In the genomic region with DNA sequence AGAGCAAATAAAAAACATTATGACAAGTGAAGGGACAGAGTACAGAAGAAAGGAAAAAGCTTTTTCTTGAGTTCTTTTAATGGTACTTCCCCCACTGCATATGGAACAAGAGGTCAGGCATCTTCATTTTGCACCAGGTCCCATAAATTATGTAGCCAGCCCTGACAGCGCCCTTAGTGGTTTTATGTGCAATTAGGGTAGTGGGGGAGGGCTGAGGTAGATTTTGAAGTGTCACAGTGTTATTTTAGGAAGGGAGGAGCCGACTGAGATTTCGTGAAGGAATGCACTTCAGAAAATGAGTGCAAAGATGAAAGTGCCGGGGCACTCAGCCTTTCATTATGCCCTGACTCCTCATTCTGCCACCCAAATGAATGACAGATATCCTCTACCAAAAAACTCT, we compare ENCODE assay signal across 2 cellular contexts.
A peak's percentile ranks its signal among the peaks of the same experiment; 100 is the strongest.
TF ChIP-seq lines count a peak whose summit lies in the region.

No MANE protein-coding gene starts in this region.

TF ChIP-seq in Ishikawa, 13 proteins besides CTCF, POLR2A, EP300 and RAD21:
- TF ChIP-seq TEAD4 (IDR thresholded peaks at IDR 0.05) (peak; percentile 42; the same call in 1 of the 2 replicates), TCF12 (IDR thresholded peaks at IDR 0.05; ENCODE audit: low read depth) (0 out of 2 replicates have a peak, but pooled peaks have one; percentile 34), YY1 (IDR thresholded peaks at IDR 0.05; ENCODE audit: low read depth) (no peak), ZBTB7A (IDR thresholded peaks at IDR 0.05; ENCODE audit: low read depth) (no peak)
TF ChIP-seq in Ishikawa: peak in this region for 2.

TF ChIP-seq in K562, 482 proteins besides CTCF, POLR2A, EP300 and RAD21:
- TF ChIP-seq ZNF589 (CRISPR knock-in tag; IDR thresholded peaks at IDR 0.05; ENCODE audit: low read depth) (no peak), TAL1 (IDR thresholded peaks at IDR 0.05) (no peak), KDM1A (IDR thresholded peaks at IDR 0.05) (peak in 1 of 2 experiments; percentile 14; a peak in 1 of 4 replicates), SMAD4 (CRISPR knock-in tag; conservative IDR thresholded peaks at IDR 0.05) (no peak), SREBF1 (IDR thresholded peaks at IDR 0.05; ENCODE audit: borderline replicate concordance, low read depth, low read length) (no peak), NR2F6 (CRISPR knock-in tag; IDR thresholded peaks at IDR 0.05) (no peak), SIN3B (IDR thresholded peaks at IDR 0.05; ENCODE audit: low read depth) (no peak), MEIS2 (IDR thresholded peaks at IDR 0.05; ENCODE audit: partially characterized antibody) (peak; percentile 51), ILK (tag; IDR thresholded peaks at IDR 0.05; ENCODE audit: borderline replicate concordance, low read depth) (no peak), PML (IDR thresholded peaks at IDR 0.05; ENCODE audit: low read length) (no peak), TAF9B (IDR thresholded peaks at IDR 0.05; ENCODE audit: partially characterized antibody) (no peak), IFI16 (CRISPR knock-in tag; IDR thresholded peaks at IDR 0.05) (no peak), CHD2 (IDR thresholded peaks at IDR 0.05; ENCODE audit: low read depth, low read length) (no peak)
- TF ChIP-seq, protein P1, sequence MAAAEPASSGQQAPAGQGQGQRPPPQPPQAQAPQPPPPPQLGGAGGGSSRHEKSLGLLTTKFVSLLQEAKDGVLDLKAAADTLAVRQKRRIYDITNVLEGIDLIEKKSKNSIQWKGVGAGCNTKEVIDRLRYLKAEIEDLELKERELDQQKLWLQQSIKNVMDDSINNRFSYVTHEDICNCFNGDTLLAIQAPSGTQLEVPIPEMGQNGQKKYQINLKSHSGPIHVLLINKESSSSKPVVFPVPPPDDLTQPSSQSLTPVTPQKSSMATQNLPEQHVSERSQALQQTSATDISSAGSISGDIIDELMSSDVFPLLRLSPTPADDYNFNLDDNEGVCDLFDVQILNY (CRISPR knock-in tag; IDR thresholded peaks at IDR 0.05) = no peak
- TF ChIP-seq, protein P2, sequence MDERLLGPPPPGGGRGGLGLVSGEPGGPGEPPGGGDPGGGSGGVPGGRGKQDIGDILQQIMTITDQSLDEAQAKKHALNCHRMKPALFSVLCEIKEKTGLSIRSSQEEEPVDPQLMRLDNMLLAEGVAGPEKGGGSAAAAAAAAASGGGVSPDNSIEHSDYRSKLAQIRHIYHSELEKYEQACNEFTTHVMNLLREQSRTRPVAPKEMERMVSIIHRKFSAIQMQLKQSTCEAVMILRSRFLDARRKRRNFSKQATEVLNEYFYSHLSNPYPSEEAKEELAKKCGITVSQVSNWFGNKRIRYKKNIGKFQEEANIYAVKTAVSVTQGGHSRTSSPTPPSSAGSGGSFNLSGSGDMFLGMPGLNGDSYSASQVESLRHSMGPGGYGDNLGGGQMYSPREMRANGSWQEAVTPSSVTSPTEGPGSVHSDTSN (CRISPR knock-in tag; IDR thresholded peaks at IDR 0.05; ENCODE audit: low read depth) = no peak
- TF ChIP-seq, protein P2 (tag; conservative IDR thresholded peaks at IDR 0.05; ENCODE audit: low read depth) = 0 out of 2 replicates have a peak, but pooled peaks have one; percentile 31
- TF ChIP-seq, protein P3, sequence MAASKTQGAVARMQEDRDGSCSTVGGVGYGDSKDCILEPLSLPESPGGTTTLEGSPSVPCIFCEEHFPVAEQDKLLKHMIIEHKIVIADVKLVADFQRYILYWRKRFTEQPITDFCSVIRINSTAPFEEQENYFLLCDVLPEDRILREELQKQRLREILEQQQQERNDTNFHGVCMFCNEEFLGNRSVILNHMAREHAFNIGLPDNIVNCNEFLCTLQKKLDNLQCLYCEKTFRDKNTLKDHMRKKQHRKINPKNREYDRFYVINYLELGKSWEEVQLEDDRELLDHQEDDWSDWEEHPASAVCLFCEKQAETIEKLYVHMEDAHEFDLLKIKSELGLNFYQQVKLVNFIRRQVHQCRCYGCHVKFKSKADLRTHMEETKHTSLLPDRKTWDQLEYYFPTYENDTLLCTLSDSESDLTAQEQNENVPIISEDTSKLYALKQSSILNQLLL (CRISPR knock-in tag; IDR thresholded peaks at IDR 0.05; ENCODE audit: borderline replicate concordance) = no peak
- TF ChIP-seq, protein P4, sequence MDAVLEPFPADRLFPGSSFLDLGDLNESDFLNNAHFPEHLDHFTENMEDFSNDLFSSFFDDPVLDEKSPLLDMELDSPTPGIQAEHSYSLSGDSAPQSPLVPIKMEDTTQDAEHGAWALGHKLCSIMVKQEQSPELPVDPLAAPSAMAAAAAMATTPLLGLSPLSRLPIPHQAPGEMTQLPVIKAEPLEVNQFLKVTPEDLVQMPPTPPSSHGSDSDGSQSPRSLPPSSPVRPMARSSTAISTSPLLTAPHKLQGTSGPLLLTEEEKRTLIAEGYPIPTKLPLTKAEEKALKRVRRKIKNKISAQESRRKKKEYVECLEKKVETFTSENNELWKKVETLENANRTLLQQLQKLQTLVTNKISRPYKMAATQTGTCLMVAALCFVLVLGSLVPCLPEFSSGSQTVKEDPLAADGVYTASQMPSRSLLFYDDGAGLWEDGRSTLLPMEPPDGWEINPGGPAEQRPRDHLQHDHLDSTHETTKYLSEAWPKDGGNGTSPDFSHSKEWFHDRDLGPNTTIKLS (IDR thresholded peaks at IDR 0.05; ENCODE audit: borderline replicate concordance, low read depth) = no peak
- TF ChIP-seq, protein P5, sequence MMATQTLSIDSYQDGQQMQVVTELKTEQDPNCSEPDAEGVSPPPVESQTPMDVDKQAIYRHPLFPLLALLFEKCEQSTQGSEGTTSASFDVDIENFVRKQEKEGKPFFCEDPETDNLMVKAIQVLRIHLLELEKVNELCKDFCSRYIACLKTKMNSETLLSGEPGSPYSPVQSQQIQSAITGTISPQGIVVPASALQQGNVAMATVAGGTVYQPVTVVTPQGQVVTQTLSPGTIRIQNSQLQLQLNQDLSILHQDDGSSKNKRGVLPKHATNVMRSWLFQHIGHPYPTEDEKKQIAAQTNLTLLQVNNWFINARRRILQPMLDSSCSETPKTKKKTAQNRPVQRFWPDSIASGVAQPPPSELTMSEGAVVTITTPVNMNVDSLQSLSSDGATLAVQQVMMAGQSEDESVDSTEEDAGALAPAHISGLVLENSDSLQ (IDR thresholded peaks at IDR 0.05) = peak; percentile 57
- TF ChIP-seq, protein P6, sequence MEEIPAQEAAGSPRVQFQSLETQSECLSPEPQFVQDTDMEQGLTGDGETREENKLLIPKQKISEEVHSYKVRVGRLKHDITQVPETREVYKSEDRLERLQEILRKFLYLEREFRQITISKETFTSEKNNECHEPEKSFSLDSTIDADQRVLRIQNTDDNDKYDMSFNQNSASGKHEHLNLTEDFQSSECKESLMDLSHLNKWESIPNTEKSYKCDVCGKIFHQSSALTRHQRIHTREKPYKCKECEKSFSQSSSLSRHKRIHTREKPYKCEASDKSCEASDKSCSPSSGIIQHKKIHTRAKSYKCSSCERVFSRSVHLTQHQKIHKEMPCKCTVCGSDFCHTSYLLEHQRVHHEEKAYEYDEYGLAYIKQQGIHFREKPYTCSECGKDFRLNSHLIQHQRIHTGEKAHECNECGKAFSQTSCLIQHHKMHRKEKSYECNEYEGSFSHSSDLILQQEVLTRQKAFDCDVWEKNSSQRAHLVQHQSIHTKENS (CRISPR knock-in tag; IDR thresholded peaks at IDR 0.05) = no peak
TF ChIP-seq in K562: peak in this region for 4.
